In the genomic region with DNA sequence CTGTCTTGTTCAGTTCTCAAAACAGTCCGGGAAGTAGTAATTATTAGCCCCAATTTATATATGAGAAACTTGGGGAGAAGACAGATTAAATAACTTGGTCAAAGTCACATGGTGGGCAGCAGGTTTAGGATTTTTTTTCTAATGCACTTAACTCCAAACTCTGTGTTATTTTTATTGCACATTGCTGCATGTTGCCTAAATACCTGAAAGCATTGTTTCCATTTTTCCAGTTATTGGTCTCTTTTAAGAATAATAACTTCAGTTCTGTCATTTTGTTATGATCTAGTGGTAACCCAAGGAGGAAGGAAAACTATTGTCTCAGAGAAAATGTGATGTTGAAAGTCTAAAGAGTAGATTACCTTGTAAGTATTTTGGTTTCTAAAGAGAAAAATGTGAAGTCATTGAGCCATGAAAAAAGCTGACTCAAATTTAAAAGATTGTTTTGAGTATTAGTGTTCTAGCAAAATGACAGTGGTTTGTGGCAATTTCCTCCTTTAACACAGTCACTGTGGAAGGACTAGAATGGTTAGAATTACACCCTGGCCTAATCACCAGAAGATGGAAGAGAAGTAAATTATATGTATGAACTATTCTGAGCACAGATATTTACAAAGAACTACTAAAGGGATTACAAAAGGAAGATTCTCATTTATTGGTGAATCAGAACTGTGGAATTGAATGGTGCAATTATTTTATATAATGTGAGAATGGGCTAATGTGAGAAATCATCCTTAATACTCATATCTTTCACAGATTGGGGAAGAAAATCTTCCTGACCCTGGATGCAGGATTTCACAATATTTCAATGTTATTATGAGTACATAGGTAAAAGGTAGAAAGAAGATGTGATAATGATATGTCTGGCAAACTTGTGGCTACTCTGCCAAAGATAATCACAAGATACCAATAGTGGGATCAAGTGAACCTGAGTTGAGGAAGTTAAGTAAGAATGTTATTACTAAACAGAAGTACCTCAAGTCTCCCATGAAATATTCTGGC, we compare ENCODE assay signal across 1 cellular context.
TF ChIP-seq lines count a peak whose summit lies in the region.

No MANE protein-coding gene starts in this region.

TF ChIP-seq in SK-N-SH, 30 proteins besides CTCF, POLR2A, EP300 and RAD21 (continued from another document):
- TF ChIP-seq, protein P1, sequence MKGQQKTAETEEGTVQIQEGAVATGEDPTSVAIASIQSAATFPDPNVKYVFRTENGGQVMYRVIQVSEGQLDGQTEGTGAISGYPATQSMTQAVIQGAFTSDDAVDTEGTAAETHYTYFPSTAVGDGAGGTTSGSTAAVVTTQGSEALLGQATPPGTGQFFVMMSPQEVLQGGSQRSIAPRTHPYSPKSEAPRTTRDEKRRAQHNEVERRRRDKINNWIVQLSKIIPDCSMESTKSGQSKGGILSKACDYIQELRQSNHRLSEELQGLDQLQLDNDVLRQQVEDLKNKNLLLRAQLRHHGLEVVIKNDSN (IDR thresholded peaks at IDR 0.05; ENCODE audit: borderline replicate concordance, low read depth) = no peak
- TF ChIP-seq EZH2phosphoT487 (IDR thresholded peaks at IDR 0.05; ENCODE audit: borderline replicate concordance, low read depth) (no peak), POLR2AphosphoS5 (IDR thresholded peaks at IDR 0.05; ENCODE audit: low read depth, low read length) (no peak), FOXM1 (IDR thresholded peaks at IDR 0.05; ENCODE audit: low read depth) (no peak), RXRA (IDR thresholded peaks at IDR 0.05; ENCODE audit: borderline replicate concordance, low read depth) (no peak), ELF1 (IDR thresholded peaks at IDR 0.05) (no peak), MEF2A (IDR thresholded peaks at IDR 0.05; ENCODE audit: borderline replicate concordance, low read depth) (no peak)
- TF ChIP-seq, protein P2, sequence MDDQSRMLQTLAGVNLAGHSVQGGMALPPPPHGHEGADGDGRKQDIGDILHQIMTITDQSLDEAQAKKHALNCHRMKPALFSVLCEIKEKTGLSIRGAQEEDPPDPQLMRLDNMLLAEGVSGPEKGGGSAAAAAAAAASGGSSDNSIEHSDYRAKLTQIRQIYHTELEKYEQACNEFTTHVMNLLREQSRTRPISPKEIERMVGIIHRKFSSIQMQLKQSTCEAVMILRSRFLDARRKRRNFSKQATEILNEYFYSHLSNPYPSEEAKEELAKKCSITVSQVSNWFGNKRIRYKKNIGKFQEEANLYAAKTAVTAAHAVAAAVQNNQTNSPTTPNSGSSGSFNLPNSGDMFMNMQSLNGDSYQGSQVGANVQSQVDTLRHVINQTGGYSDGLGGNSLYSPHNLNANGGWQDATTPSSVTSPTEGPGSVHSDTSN (IDR thresholded peaks at IDR 0.05) = no peak
- TF ChIP-seq, protein P3, sequence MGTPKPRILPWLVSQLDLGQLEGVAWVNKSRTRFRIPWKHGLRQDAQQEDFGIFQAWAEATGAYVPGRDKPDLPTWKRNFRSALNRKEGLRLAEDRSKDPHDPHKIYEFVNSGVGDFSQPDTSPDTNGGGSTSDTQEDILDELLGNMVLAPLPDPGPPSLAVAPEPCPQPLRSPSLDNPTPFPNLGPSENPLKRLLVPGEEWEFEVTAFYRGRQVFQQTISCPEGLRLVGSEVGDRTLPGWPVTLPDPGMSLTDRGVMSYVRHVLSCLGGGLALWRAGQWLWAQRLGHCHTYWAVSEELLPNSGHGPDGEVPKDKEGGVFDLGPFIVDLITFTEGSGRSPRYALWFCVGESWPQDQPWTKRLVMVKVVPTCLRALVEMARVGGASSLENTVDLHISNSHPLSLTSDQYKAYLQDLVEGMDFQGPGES (IDR thresholded peaks at IDR 0.05; ENCODE audit: low read depth, low read length) = no peak
- TF ChIP-seq, protein P4, sequence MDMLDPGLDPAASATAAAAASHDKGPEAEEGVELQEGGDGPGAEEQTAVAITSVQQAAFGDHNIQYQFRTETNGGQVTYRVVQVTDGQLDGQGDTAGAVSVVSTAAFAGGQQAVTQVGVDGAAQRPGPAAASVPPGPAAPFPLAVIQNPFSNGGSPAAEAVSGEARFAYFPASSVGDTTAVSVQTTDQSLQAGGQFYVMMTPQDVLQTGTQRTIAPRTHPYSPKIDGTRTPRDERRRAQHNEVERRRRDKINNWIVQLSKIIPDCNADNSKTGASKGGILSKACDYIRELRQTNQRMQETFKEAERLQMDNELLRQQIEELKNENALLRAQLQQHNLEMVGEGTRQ (IDR thresholded peaks at IDR 0.05; ENCODE audit: borderline replicate concordance, low read depth, low read length) = no peak
